18 cellular contexts compared by ENCODE assay signal in the genomic region with DNA sequence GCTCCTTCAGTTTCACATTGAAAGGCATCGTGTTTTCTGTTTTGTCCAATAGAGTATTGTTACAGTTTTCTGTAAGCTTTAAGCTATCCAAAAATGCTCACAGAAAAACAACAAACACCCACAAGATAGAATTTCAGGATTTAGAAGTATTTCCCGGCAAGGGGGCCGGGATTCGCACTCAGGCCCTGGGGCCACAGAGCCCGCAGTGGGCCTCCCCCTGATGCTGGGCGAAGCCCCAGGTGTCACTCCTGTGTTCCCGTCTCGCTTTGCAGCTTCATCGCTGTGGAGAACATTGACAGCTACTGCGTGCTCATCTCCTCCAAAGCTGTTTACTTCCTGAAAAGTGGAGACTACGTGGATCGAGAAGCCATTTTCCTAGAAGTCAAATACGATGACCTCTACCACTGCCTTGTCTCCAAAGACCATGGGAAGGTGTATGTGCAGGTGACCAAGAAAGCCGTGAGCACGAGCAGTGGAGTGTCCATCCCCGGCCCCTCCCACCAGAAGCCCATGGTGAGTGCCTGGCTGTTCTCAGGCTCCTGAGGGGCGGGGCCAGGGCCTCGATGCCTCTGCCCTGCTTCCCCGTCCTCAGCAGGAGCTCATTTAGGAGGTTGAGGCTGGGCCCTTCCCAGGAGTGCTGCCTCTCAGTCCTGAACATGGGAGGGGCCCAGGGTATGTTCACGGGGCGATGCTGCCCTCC.
"Had no signal": no experiment of that assay in that cellular context is flagged by ENCODE, and none has a peak within 500 bp of the region (broad histone marks: within the 10 kb centered on the region; RNA-seq: fewer than 3 reads in every experiment).

No MANE protein-coding gene starts in this region.

- H3K27ac Mint-ChIP-seq: activated B cell treated with CpG ODN at 0.5 μM for 24 hours; activated CD4-positive, alpha-beta T cell treated with anti-CD3 and anti-CD28 coated beads for 36 hours; activated T-helper 17 cell treated with anti-CD3 and anti-CD28 coated beads, Interleukin-2, amount 50 U/mL, for 72 hours; stimulated activated effector memory CD8-positive, alpha-beta T cell treated with anti-CD3 and anti-CD28 coated beads, Interleukin-12 subunit alpha, Interleukin-12 subunit beta, amount 100 ng/mL, for 72 hours had no signal

- H3K9me3 Mint-ChIP-seq: activated B cell treated with CpG ODN at 0.5 μM for 24 hours; activated T-helper 17 cell treated with anti-CD3 and anti-CD28 coated beads, Interleukin-2, amount 50 U/mL, for 72 hours; nephron progenitor cell; stimulated activated effector memory CD8-positive, alpha-beta T cell treated with anti-CD3 and anti-CD28 coated beads, Interleukin-12 subunit alpha, Interleukin-12 subunit beta, amount 100 ng/mL, for 72 hours had no signal

- H3K27me3 ChIP-seq: cardiac muscle cell, left lung, right lobe of liver, thyroid gland had no signal

- H3K4me3 Mint-ChIP-seq: activated B cell treated with CpG ODN at 0.5 μM for 24 hours; activated CD4-positive, alpha-beta T cell treated with anti-CD3 and anti-CD28 coated beads for 36 hours; activated T-helper 17 cell treated with anti-CD3 and anti-CD28 coated beads, Interleukin-2, amount 50 U/mL, for 72 hours; nephron progenitor cell; stimulated activated effector memory CD8-positive, alpha-beta T cell treated with anti-CD3 and anti-CD28 coated beads, Interleukin-12 subunit alpha, Interleukin-12 subunit beta, amount 100 ng/mL, for 72 hours had no signal

- ATAC-seq: activated CD4-positive, alpha-beta T cell treated with anti-CD3 and anti-CD28 coated beads for 36 hours; activated T-helper 17 cell treated with anti-CD3 and anti-CD28 coated beads, Interleukin-2, amount 50 U/mL, for 72 hours; left lung; right lobe of liver; stimulated activated effector memory CD8-positive, alpha-beta T cell treated with anti-CD3 and anti-CD28 coated beads, Interleukin-12 subunit alpha, Interleukin-12 subunit beta, amount 100 ng/mL, for 72 hours had no signal

- H3K4me3 ChIP-seq: cardiac muscle cell, left lung, right lobe of liver, thyroid gland had no signal

- H3K27me3 Mint-ChIP-seq: activated B cell treated with CpG ODN at 0.5 μM for 24 hours; activated CD4-positive, alpha-beta T cell treated with anti-CD3 and anti-CD28 coated beads for 36 hours; activated T-helper 17 cell treated with anti-CD3 and anti-CD28 coated beads, Interleukin-2, amount 50 U/mL, for 72 hours had no signal

- H3K9me3 ChIP-seq: left lung, right lobe of liver, thyroid gland had no signal

- H3K36me3 ChIP-seq: cardiac muscle cell had no signal

- DNase-seq: activated B cell treated with CpG ODN at 0.5 μM for 24 hours; activated CD4-positive, alpha-beta T cell treated with anti-CD3 and anti-CD28 coated beads for 36 hours; activated CD4-positive, alpha-beta T cell treated with anti-CD3 and anti-CD28 coated beads, Interleukin-2, amount 50 U/mL, for 4 hours; activated T-cell treated with anti-CD3 and anti-CD28 coated beads for 4 hours; effector CD8-positive, alpha-beta T cell; foreskin melanocyte; kidney glomerular epithelial cell; left lung; mammary epithelial cell; nephron progenitor cell; right lobe of liver; small intestine; stimulated activated CD4-positive, alpha-beta T cell treated with anti-CD3 and anti-CD28 coated beads, Interleukin-2, amount 100 ng/mL, for 24 hours; T-helper 9 cell; thyroid gland had no signal

- H3K4me1 ChIP-seq: right lobe of liver had no signal

- H3K27ac ChIP-seq: cardiac muscle cell, left lung, right lobe of liver, thyroid gland had no signal
